14 cellular contexts compared by ENCODE assay signal in the genomic region with DNA sequence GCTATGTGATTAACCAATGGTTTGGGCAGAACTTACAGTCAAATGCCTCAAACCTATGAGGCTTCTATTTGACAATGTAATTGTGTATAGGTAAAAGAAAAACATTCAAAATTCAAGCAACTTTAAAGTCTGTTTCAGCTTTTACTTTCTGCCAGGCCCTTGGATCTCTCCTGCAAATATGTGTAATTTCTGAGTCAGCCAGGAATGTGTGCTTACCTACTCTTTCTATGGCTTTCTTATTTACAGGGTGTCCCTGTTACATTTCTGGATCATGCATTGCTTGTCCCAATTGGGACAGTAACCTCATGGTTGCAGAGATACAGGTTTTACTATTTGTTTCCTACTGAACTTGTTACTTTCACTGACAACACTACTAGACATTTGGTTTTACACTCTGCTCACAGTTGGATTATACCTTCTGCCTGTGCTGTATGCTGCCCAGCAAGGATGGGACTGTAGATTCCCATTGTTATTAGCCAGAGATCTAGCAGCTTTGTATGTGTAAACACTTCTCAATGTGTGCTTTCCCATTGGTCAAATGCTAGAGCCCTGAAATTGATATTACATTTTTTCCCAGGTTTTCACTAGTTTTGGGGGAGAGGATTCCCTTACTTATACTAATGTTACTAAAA.
A peak's percentile ranks its signal among the peaks of the same experiment; 100 is the strongest.
DNase-seq lines count a peak whose midpoint lies in the region; ATAC-seq and TF ChIP-seq lines count a peak whose summit lies in the region.
"Had no signal": no experiment of that assay in that cellular context is flagged by ENCODE, and none has a peak within 500 bp of the region (broad histone marks: within the 10 kb centered on the region; RNA-seq: fewer than 3 reads in every experiment).

No MANE protein-coding gene starts in this region.

- POLR2A ChIA-PET in PC-9 (lab: Charles Lee; ENCODE audit: unreplicated experiment): no interaction called here

- H3K79me2 ChIP-seq in GM23248 (ENCODE audit: insufficient read depth) (no peaks in the 10 kb centered on the region), PC-9 (ENCODE audit: low read depth) (no peaks in the 10 kb centered on the region), neural progenitor cell (ENCODE audit: low read depth) (no peaks in the 10 kb centered on the region)

- H3K36me3 ChIP-seq in GM23248 (ENCODE audit: low read depth): no peaks in the 10 kb centered on the region
- H3K36me3 ChIP-seq in PC-9 (ENCODE audit: low read depth): no peaks in the 10 kb centered on the region
- H3K36me3 ChIP-seq in neural progenitor cell: no peaks in the 10 kb centered on the region
- no peaks in the 10 kb centered on the region for H3K36me3 ChIP-seq in BE2C
- H3K36me3 ChIP-seq: adrenal gland had no signal

- H4K20me1 ChIP-seq in GM23248 (ENCODE audit: insufficient read depth): no peaks in the 10 kb centered on the region
- H4K20me1 ChIP-seq in PC-9 (ENCODE audit: insufficient read depth): no peaks in the 10 kb centered on the region
- H4K20me1 ChIP-seq in neural progenitor cell (ENCODE audit: low read depth): no peaks in the 10 kb centered on the region

- no peaks in the 10 kb centered on the region for H3K9me3 ChIP-seq in GM23248 (ENCODE audit: low read depth)
- H3K9me3 ChIP-seq in PC-9 (ENCODE audit: insufficient read depth, low read depth): no peaks in the 10 kb centered on the region
- H3K9me3 ChIP-seq in neural progenitor cell (ENCODE audit: low read depth): no peaks in the 10 kb centered on the region
- H3K9me3 ChIP-seq in BE2C: no peaks in the 10 kb centered on the region
- H3K9me3 ChIP-seq: adrenal gland had no signal

- intact Hi-C loops in PC-9 (cut with micrococcal nuclease; ENCODE audit: unreplicated experiment): no loop called here

- no peaks in the 10 kb centered on the region for H3K9me2 ChIP-seq in GM23248 (ENCODE audit: insufficient read depth)
- no peaks in the 10 kb centered on the region for H3K9me2 ChIP-seq in PC-9 (ENCODE audit: insufficient read depth)

- H3K9me3 Mint-ChIP-seq in neural progenitor cell: no peaks in the 10 kb centered on the region
- H3K9me3 Mint-ChIP-seq: naive thymus-derived CD8-positive, alpha-beta T cell had no signal

- H3K9ac ChIP-seq in GM23248: no peak overlapping the region
- H3K9ac ChIP-seq in neural progenitor cell: no peak overlapping the region

- DNase-seq in GM23248 (peak; percentile 47), PC-9 (peak; percentile 5 to 54), epithelial cell of esophagus (ENCODE audit: low read depth) (peak; percentile 62), neural progenitor cell (ENCODE audit: low spot score) (no peak), hypothalamus (lab: John Stamatoyannopoulos, UW) (no peak), BE2C (no peak)
- DNase-seq: activated CD8-positive, alpha-beta T cell treated with anti-CD3 and anti-CD28 coated beads, Interleukin-2, amount 10 ng/mL, durations not matched to agents 7 days and 5 days; adrenal gland; naive thymus-derived CD8-positive, alpha-beta T cell; NCI-H2081; NCI-H526 treated with DMSO at 0.1 percent for 48 hours; OCI-M1 had no signal

- peaks cover 5% of the 10 kb centered on the region for H3K36me3 Mint-ChIP-seq in neural progenitor cell
- H3K36me3 Mint-ChIP-seq: naive thymus-derived CD8-positive, alpha-beta T cell had no signal

- H3K4me1 ChIP-seq in GM23248 (ENCODE audit: insufficient read depth): peaks cover 12% of the 10 kb centered on the region
- H3K4me1 ChIP-seq in PC-9 (replicated peaks; ENCODE audit: insufficient read depth): peaks cover 10% of the 10 kb centered on the region
- H3K4me1 ChIP-seq in neural progenitor cell: no peaks in the 10 kb centered on the region
- H3K4me1 ChIP-seq in BE2C: no peaks in the 10 kb centered on the region
- H3K4me1 ChIP-seq: adrenal gland had no signal

- no peak overlapping the region for H3K27ac ChIP-seq in GM23248
- no peak overlapping the region; the same call in 1 of the 2 replicates for H3K27ac ChIP-seq in PC-9
- H3K27ac ChIP-seq in neural progenitor cell: no peak overlapping the region
- H3K27ac ChIP-seq: adrenal gland had no signal

- no peaks in the 10 kb centered on the region for H3K27me3 ChIP-seq in GM23248 (replicated peaks; ENCODE audit: insufficient read depth)
- H3K27me3 ChIP-seq in PC-9 (ENCODE audit: insufficient read depth, low read depth): no peaks in the 10 kb centered on the region
- H3K27me3 ChIP-seq in neural progenitor cell: no peaks in the 10 kb centered on the region
- peaks cover 6% of the 10 kb centered on the region; the same call in 1 of the 2 replicates for H3K27me3 ChIP-seq in BE2C
- H3K27me3 ChIP-seq: adrenal gland had no signal

- H3K4me3 Mint-ChIP-seq in neural progenitor cell: no peak overlapping the region
- H3K4me3 Mint-ChIP-seq: activated CD8-positive, alpha-beta T cell treated with anti-CD3 and anti-CD28 coated beads, Interleukin-2, amount 10 ng/mL, durations not matched to agents 7 days and 5 days; naive thymus-derived CD8-positive, alpha-beta T cell had no signal

- H3F3A ChIP-seq in GM23248 (ENCODE audit: insufficient read depth) (no peaks in the 10 kb centered on the region), PC-9 (ENCODE audit: insufficient read depth, low read depth) (no peaks in the 10 kb centered on the region), neural progenitor cell (ENCODE audit: low read depth) (no peaks in the 10 kb centered on the region)

- peak overlapping the region; percentile 52 for H2AFZ ChIP-seq in GM23248
- peak overlapping the region; percentile 4; the same call in 1 of the 2 replicates for H2AFZ ChIP-seq in PC-9
- H2AFZ ChIP-seq in neural progenitor cell (replicated peaks): peak overlapping the region; percentile 53

- CTCF ChIA-PET in PC-9 (lab: Charles Lee): interaction anchor here (0.6 kb wide), 1 partner anchor 780 kb away, joined by 6 read pairs; no protein-coding TSS in a partner anchor

- no peaks in the 10 kb centered on the region for H3K27me3 Mint-ChIP-seq in neural progenitor cell (ENCODE audit: insufficient read depth, low read depth)

- H3K4me3 ChIP-seq in GM23248 (no peak overlapping the region), PC-9 (no peak overlapping the region), epithelial cell of esophagus (ENCODE audit: low read length) (no peak overlapping the region), neural progenitor cell (no peak overlapping the region), BE2C (ENCODE audit: low read depth, low read length) (no peak overlapping the region)
- H3K4me3 ChIP-seq: adrenal gland had no signal

- ATAC-seq in HG03432 (IDR thresholded peaks at IDR 0.05; ENCODE audit: unreplicated experiment) (no peak), GM21786 (IDR thresholded peaks at IDR 0.05; ENCODE audit: unreplicated experiment) (no peak)
- ATAC-seq: activated CD8-positive, alpha-beta T cell treated with anti-CD3 and anti-CD28 coated beads, Interleukin-2, amount 10 ng/mL, durations not matched to agents 7 days and 5 days; naive thymus-derived CD8-positive, alpha-beta T cell had no signal

- peak overlapping the region; percentile 31 for H3K27ac Mint-ChIP-seq in neural progenitor cell
- H3K27ac Mint-ChIP-seq: activated CD8-positive, alpha-beta T cell treated with anti-CD3 and anti-CD28 coated beads, Interleukin-2, amount 10 ng/mL, durations not matched to agents 7 days and 5 days; naive thymus-derived CD8-positive, alpha-beta T cell had no signal

- H3K4me2 ChIP-seq in GM23248 (ENCODE audit: unreplicated experiment) (peak overlapping the region; percentile 33), PC-9 (0 out of 2 replicates have a peak overlapping the region, but pooled peaks have one; percentile 3), neural progenitor cell (no peak overlapping the region)

- H3K4me1 Mint-ChIP-seq in neural progenitor cell: peaks cover 30% of the 10 kb centered on the region
- H3K4me1 Mint-ChIP-seq: naive thymus-derived CD8-positive, alpha-beta T cell had no signal

- TF ChIP-seq CTCF in PC-9 (conservative IDR thresholded peaks at IDR 0.05) (no peak), epithelial cell of esophagus (IDR thresholded peaks at IDR 0.05; ENCODE audit: insufficient read depth, low read depth, low read length, missing control alignments) (no peak), neural progenitor cell (IDR thresholded peaks at IDR 0.05) (no peak), BE2C (IDR thresholded peaks at IDR 0.05; ENCODE audit: low read depth, low read length) (no peak)

- in situ Hi-C loops in GM23248 (cut with MboI): no loop called here

- no TSS peak for BruUV-seq in PC-9 (replicated peaks; lab: Mats Ljungman, UMichigan)

Comparison
In these comparisons a context has a peak if more than half of its experiments do, and no peak if none do; other contexts are left out.
1. DNase-seq: peak in GM23248 (single experiment), PC-9 (2 of 2) and epithelial cell of esophagus (single experiment); none in neural progenitor cell (single experiment), hypothalamus (0 of 51) and BE2C (single experiment).
2. Peak in every context shown above with its lines, with median percentiles within 50 percentile points of each other: H2AFZ ChIP-seq.